8 cellular contexts compared by ENCODE assay signal in the genomic region with DNA sequence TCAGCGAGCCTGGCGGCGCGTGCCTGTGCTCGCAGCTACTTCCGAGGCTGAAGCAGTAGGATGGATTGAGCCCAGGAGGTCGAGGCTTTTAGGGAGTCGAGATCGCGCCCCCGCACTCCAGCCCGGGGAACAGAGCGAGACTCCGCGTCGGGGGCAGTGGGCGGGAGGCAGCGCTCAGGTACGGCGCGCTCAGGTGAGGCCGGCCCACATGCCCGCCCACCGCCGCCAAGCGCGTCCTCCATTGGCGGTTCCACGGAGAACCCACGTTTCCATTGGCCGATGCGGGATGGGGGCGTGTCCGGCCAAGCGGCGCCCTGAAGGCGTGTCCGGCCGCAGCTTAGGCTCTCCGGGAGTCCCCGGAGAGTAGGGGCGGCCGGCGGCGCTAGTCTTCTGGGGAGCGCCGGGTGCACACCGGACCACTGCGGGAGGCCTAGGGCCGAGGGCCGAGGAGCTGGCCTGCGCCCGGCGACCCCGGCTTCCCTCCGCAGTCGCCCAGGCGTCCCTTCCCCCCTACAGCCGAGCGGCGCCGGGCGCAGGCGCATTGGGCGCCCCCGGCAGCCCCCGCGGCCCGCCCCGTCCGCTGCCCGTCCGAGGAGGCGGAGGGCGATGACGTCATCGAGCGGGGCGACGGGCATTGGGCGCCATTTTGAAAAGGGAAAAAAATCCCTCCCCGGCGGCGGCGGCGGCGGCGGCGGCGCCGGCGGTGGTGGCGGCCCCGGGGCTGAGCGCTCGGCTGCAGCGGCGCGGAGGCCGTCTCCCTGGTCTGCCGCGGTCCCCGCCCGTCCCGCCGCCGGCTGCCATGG. TPM values are rescaled to one million over a fixed set of nuclear protein-coding genes. Genes with fewer than 3 reads are reported as not detected.
DNase-seq lines count a peak whose midpoint lies in the region; ATAC-seq and TF ChIP-seq lines count a peak whose summit lies in the region.

A gene (plus strand): TSS at position 659 of the 803 bp plus-strand sequence. CDS start 141 bp downstream, at position 800.

- no peaks in the 10 kb centered on the region for H3K9me3 Mint-ChIP-seq in neural progenitor cell

- no peaks in the 10 kb centered on the region for H3K9me2 ChIP-seq in Loucy (replicated peaks; ENCODE audit: low read depth, low read length)

- H3F3A ChIP-seq in Loucy (ENCODE audit: low read depth) (peaks cover 8% of the 10 kb centered on the region; the same call in 1 of the 2 replicates), neural progenitor cell (ENCODE audit: low read depth) (no peaks in the 10 kb centered on the region)

- ATAC-seq in foreskin keratinocyte: peak; percentile 91

- DNase-seq in ELR (ENCODE audit: low read depth) (peak; percentile 93), H7 (peak; percentile 99), SJCRH30 (peak; percentile 79 to 86), foreskin keratinocyte (peak; percentile 75 to 89), neural progenitor cell (ENCODE audit: low spot score) (peak; percentile 98), stromal cell of bone marrow (ENCODE audit: low read depth) (peak; percentile 79)
- DNase-seq in activated gamma-delta T cell treated with anti-CD3 and anti-CD28 coated beads, Interleukin-2, amount 50 U/mL, for 16 hours (ENCODE audit: low read depth): peak; percentile 90

- TF ChIP-seq CTCF in Loucy (conservative IDR thresholded peaks at IDR 0.05; ENCODE audit: low read length) (no peak), foreskin keratinocyte (conservative IDR thresholded peaks at IDR 0.05) (no peak), neural progenitor cell (IDR thresholded peaks at IDR 0.05) (no peak)

- H4K20me1 ChIP-seq in Loucy (ENCODE audit: insufficient read depth, low read length, poor library complexity, severe bottlenecking) (peaks cover 40% of the 10 kb centered on the region), neural progenitor cell (ENCODE audit: low read depth) (peaks cover 41% of the 10 kb centered on the region)

- H3K4me3 Mint-ChIP-seq in neural progenitor cell: peak within 1 kb of the TSS; percentile 90

- peaks cover 18% of the 10 kb centered on the region for H3K27me3 Mint-ChIP-seq in neural progenitor cell (ENCODE audit: insufficient read depth, low read depth)

- H3K27ac ChIP-seq in SJCRH30: peak within 1 kb of the TSS; percentile 59; the same call in 1 of the 2 replicates
- H3K27ac ChIP-seq in foreskin keratinocyte: peak within 1 kb of the TSS; percentile 95
- H3K27ac ChIP-seq in neural progenitor cell: no peak within 1 kb of the TSS

- peak within 1 kb of the TSS; percentile 90 for H3K4me2 ChIP-seq in Loucy (ENCODE audit: low read depth, low read length, poor library complexity, severe bottlenecking)
- peak within 1 kb of the TSS; percentile 93 for H3K4me2 ChIP-seq in neural progenitor cell

- H2AFZ ChIP-seq in Loucy (ENCODE audit: low read length) (peak within 1 kb of the TSS; percentile 78), neural progenitor cell (replicated peaks) (peak within 1 kb of the TSS; percentile 98)

- H3K4me1 Mint-ChIP-seq in neural progenitor cell: peaks cover 22% of the 10 kb centered on the region

- peaks cover 46% of the 10 kb centered on the region for H3K79me2 ChIP-seq in Loucy (ENCODE audit: insufficient read depth, low read length)
- peaks cover 45% of the 10 kb centered on the region for H3K79me2 ChIP-seq in neural progenitor cell (ENCODE audit: low read depth)

- H3K27ac Mint-ChIP-seq in neural progenitor cell: peak within 1 kb of the TSS; percentile 5

- H3K4me3 ChIP-seq in H7 (ENCODE audit: insufficient read depth, low read depth, low read length) (peak within 1 kb of the TSS; percentile 85), Loucy (ENCODE audit: low read length, poor library complexity, severe bottlenecking) (peak within 1 kb of the TSS; percentile 77), SJCRH30 (peak within 1 kb of the TSS; percentile 93), neural progenitor cell (peak within 1 kb of the TSS; percentile 98)

- peak within 1 kb of the TSS; percentile 78 for H3K9ac ChIP-seq in Loucy (ENCODE audit: low read depth, low read length, poor library complexity, severe bottlenecking)
- peak within 1 kb of the TSS; percentile 72 for H3K9ac ChIP-seq in neural progenitor cell

- peaks cover 7% of the 10 kb centered on the region; the same call in 1 of the 2 replicates for H3K27me3 ChIP-seq in H7 (ENCODE audit: control insufficient read depth, insufficient read depth, low read length)
- no peaks in the 10 kb centered on the region for H3K27me3 ChIP-seq in Loucy (ENCODE audit: insufficient read depth, low read length, poor library complexity, severe bottlenecking)
- H3K27me3 ChIP-seq in SJCRH30: no peaks in the 10 kb centered on the region
- no peaks in the 10 kb centered on the region for H3K27me3 ChIP-seq in foreskin keratinocyte
- H3K27me3 ChIP-seq in neural progenitor cell: peaks cover 21% of the 10 kb centered on the region

- H3K36me3 ChIP-seq in H7 (replicated peaks; ENCODE audit: control insufficient read depth, insufficient read depth, low read length): peaks cover 2% of the 10 kb centered on the region; the same call in 1 of the 2 replicates
- peaks cover 2% of the 10 kb centered on the region; the same call in 1 of the 2 replicates for H3K36me3 ChIP-seq in Loucy (ENCODE audit: insufficient read depth, low read length)
- no peaks in the 10 kb centered on the region for H3K36me3 ChIP-seq in SJCRH30
- no peaks in the 10 kb centered on the region for H3K36me3 ChIP-seq in neural progenitor cell

- H3K4me1 ChIP-seq in Loucy (ENCODE audit: insufficient read depth, low read length, poor library complexity, severe bottlenecking) (peaks cover 75% of the 10 kb centered on the region), SJCRH30 (no peaks in the 10 kb centered on the region), foreskin keratinocyte (peaks cover 9% of the 10 kb centered on the region), neural progenitor cell (peaks cover 6% of the 10 kb centered on the region)

- H3K36me3 Mint-ChIP-seq in neural progenitor cell: peaks cover 7% of the 10 kb centered on the region

- no peaks in the 10 kb centered on the region for H3K9me3 ChIP-seq in Loucy (ENCODE audit: insufficient read depth, low read depth, low read length)
- H3K9me3 ChIP-seq in SJCRH30 (replicated peaks): no peaks in the 10 kb centered on the region
- H3K9me3 ChIP-seq in neural progenitor cell (ENCODE audit: low read depth): no peaks in the 10 kb centered on the region

RNA-seq across cellular contexts. Expression of the gene that starts here (rescaled TPM):
- total RNA-seq in H7 (2014; rRNA removed; shearing (Covaris generic)): 44.8 and 47.4 TPM in 2 replicates
- 30.6 and 35.1 TPM in 2 replicates for total RNA-seq in SJCRH30 (2014; rRNA removed; shearing (Covaris generic))
- total RNA-seq in foreskin keratinocyte (42.0 and 42.7 TPM in 2 replicates), neural progenitor cell (ENCODE audit: low replicate concordance) (28.1 and 31.2 TPM in 2 replicates)
- polyA plus RNA-seq in foreskin keratinocyte: 38.9 and 42.2 TPM in 2 replicates
